In the genomic region with DNA sequence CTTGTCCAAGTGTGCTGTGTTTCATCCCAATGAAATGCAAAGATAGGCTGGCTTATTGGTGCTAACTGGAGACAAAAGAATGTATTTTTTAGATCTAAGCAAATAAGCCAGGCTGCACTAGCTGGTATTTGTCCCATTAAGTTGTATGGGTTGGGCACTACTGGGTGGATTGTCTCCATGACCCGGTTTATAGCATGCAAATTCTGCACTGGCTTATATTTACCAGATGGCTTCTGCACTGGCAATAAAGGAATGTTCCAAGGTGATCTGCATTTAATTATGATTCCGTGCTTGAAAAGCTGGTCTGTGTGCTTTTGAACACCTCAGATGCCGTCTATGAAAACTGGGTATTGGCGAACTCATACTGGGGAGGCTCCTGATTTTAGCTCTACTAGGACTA, we compare ENCODE assay signal across 22 cellular contexts.
"Had no signal": no experiment of that assay in that cellular context is flagged by ENCODE, and none has a peak within 500 bp of the region (broad histone marks: within the 10 kb centered on the region; RNA-seq: fewer than 3 reads in every experiment).

No MANE protein-coding gene starts in this region.

- DNase-seq: dorsolateral prefrontal cortex; effector CD4-positive, alpha-beta T cell; hypothalamus; immature natural killer cell; kidney glomerular epithelial cell; left ventricle myocardium superior; lower lobe of right lung; naive thymus-derived CD8-positive, alpha-beta T cell; nephron progenitor cell; nucleus accumbens; ovary; posterior cingulate gyrus; psoas muscle; right cardiac atrium; sigmoid colon; stimulated activated CD4-positive, alpha-beta T cell treated with anti-CD3 and anti-CD28 coated beads, Interleukin-2, amount 100 ng/mL, for 24 hours; stimulated activated CD4-positive, alpha-beta T cell treated with anti-CD3 and anti-CD28 coated beads, Interleukin-4, amount 100 ng/mL, for 24 hours; stimulated activated naive CD4-positive, alpha-beta T cell treated with Interleukin-2 at 50 U/mL for 16 hours; stomach; thyroid gland had no signal

- H3K4me3 ChIP-seq: dorsolateral prefrontal cortex, esophagus muscularis mucosa, lower lobe of right lung, ovary, psoas muscle, sigmoid colon, stomach, thyroid gland had no signal

- H3K4me1 ChIP-seq: esophagus muscularis mucosa, lower lobe of right lung, psoas muscle, sigmoid colon, stomach, thyroid gland had no signal

- ATAC-seq: left ventricle myocardium superior; lower lobe of right lung; naive thymus-derived CD8-positive, alpha-beta T cell; psoas muscle; right cardiac atrium; stimulated activated effector memory CD8-positive, alpha-beta T cell treated with anti-CD3 and anti-CD28 coated beads, Interleukin-12 subunit alpha, Interleukin-12 subunit beta, amount 100 ng/mL, for 72 hours had no signal

- H3K27ac ChIP-seq: dorsolateral prefrontal cortex, esophagus muscularis mucosa, lower lobe of right lung, ovary, psoas muscle, sigmoid colon, stomach, thyroid gland had no signal

- H3K27me3 ChIP-seq: dorsolateral prefrontal cortex, esophagus muscularis mucosa, ovary, sigmoid colon, stomach, thyroid gland had no signal

- H3K36me3 ChIP-seq: esophagus muscularis mucosa, lower lobe of right lung, ovary, sigmoid colon, stomach, thyroid gland had no signal
